In the genomic region with DNA sequence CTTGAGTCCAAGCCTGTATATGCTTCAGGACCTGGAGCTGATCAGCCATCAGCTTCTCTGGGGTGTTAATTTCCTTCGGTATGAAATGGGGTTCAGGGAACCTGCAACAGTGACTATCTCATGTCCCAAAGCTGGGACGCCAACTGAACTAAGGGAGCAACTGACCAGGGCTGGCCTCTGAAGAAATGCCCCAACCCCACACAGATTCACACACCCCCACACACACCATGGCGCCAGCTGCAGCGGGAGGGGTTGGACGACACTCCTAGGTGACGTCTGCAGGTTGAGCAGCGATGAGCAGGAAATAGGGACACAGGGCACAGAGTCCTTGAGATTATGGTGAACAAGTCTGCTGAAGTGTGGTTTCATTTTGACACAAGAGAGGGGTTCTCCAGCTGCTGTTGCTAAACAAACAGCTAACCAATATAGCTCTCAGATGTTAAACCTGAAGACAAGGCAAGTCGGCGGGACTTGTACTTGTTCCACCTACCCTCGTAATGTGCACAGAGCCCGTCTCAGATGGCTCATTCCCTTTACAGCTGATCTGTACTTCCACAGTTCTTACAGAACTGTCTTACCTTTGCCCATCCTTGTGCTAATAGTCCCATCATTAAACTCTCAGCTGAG, we compare ENCODE assay signal across 8 cellular contexts. TPM values are rescaled to one million over a fixed set of nuclear protein-coding genes. Genes with fewer than 3 reads are reported as not detected.
A peak's percentile ranks its signal among the peaks of the same experiment; 100 is the strongest.
DNase-seq lines count a peak whose midpoint lies in the region; ATAC-seq, FAIRE-seq and TF ChIP-seq lines count a peak whose summit lies in the region.

No MANE protein-coding gene starts in this region.

- TF ChIP-seq CTCF in Peyer's patch (IDR thresholded peaks at IDR 0.05) (no peak), kidney (IDR thresholded peaks at IDR 0.05; ENCODE audit: borderline replicate concordance, extremely low read depth, insufficient read depth) (no peak)

- H3K4me1 ChIP-seq in Peyer's patch (peaks cover 0 to 7% (median 1%) of the 10 kb centered on the region in 4 donors), kidney (ENCODE audit: control insufficient read depth in 1 of 2, insufficient read depth in 1 of 2, low read depth in 1 of 2, low read length in 2 of 2) (no peaks in the 10 kb centered on the region)
- H3K4me1 ChIP-seq in naive thymus-derived CD4-positive, alpha-beta T cell (ENCODE audit: control insufficient read depth in 2 of 2, insufficient read depth in 2 of 2, low read length in 2 of 2): no peaks in the 10 kb centered on the region

- peak overlapping the region in 5 of 10 donors; percentile 2 to 61 (median 26) for H3K4me3 Mint-ChIP-seq in naive thymus-derived CD4-positive, alpha-beta T cell

- TF ChIP-seq POLR2A in Peyer's patch (IDR thresholded peaks at IDR 0.05): peak; percentile 43 to 55

- CTCF ChIA-PET in naive thymus-derived CD4-positive, alpha-beta T cell (lab: Charles Lee): interaction anchor here (0.6 to 1.0 kb wide), 2 partner anchors 22 to 145 kb away, joined by 3 read pairs; no protein-coding TSS in a partner anchor

- H3K4me3 ChIP-seq in Peyer's patch (peak overlapping the region; percentile 2 to 45 (median 26)), kidney (ENCODE audit: low read length in 2 of 2) (peak overlapping the region in 1 of 2 donors; percentile 47)
- peak overlapping the region; percentile 7 for H3K4me3 ChIP-seq in naive thymus-derived CD4-positive, alpha-beta T cell (ENCODE audit: low read length)

- H3K27ac ChIP-seq in Peyer's patch (peak overlapping the region; percentile 38 to 94 (median 76)), kidney (ENCODE audit: low read depth in 2 of 2, low read length in 2 of 2) (no peak overlapping the region)
- no peak overlapping the region for H3K27ac ChIP-seq in naive thymus-derived CD4-positive, alpha-beta T cell (ENCODE audit: low read depth, low read length)

- H3K9me3 ChIP-seq in Peyer's patch (no peaks in the 10 kb centered on the region), kidney (ENCODE audit: control insufficient read depth in 1 of 2, low read length in 2 of 2) (no peaks in the 10 kb centered on the region)
- no peaks in the 10 kb centered on the region for H3K9me3 ChIP-seq in naive thymus-derived CD4-positive, alpha-beta T cell (ENCODE audit: control insufficient read depth in 2 of 3, low read length in 3 of 3)

- no peak overlapping the region for H3K9ac ChIP-seq in kidney (ENCODE audit: low read length in 2 of 2)

- POLR2A ChIA-PET in naive thymus-derived CD4-positive, alpha-beta T cell (lab: Charles Lee): no interaction called here

- peaks cover 0 to 6% (median 0%) of the 10 kb centered on the region in 5 donors for H3K36me3 Mint-ChIP-seq in naive thymus-derived CD4-positive, alpha-beta T cell

- intact Hi-C loops in naive thymus-derived CD4-positive, alpha-beta T cell (cut with micrococcal nuclease): loop anchor here in 1 of 2 donors (5.0 kb wide), 2 partner anchors 59 to 74 kb away; no protein-coding TSS in a partner anchor
- intact Hi-C loops in kidney (cut with DNase I): no loop called here

- no peak for FAIRE-seq in kidney (lab: Jason Lieb, UNC)

- ATAC-seq in GM18907 (IDR thresholded peaks at IDR 0.05; ENCODE audit: unreplicated experiment) (peak; percentile 89), HG02763 (IDR thresholded peaks at IDR 0.05; ENCODE audit: unreplicated experiment) (peak; percentile 90)
- peak; percentile 66 for ATAC-seq in naive thymus-derived CD4-positive, alpha-beta T cell

- H3K27me3 ChIP-seq in Peyer's patch: no peaks in the 10 kb centered on the region
- H3K27me3 ChIP-seq in naive thymus-derived CD4-positive, alpha-beta T cell (ENCODE audit: control insufficient read depth in 2 of 2, insufficient read depth in 2 of 2, low read length in 2 of 2): no peaks in the 10 kb centered on the region

- H3K27ac Mint-ChIP-seq in naive thymus-derived CD4-positive, alpha-beta T cell: no peak overlapping the region

- H3K4me1 Mint-ChIP-seq in naive thymus-derived CD4-positive, alpha-beta T cell: peaks cover 0 to 7% (median 0%) of the 10 kb centered on the region in 7 donors

- H3K36me3 ChIP-seq in Peyer's patch: no peaks in the 10 kb centered on the region
- H3K36me3 ChIP-seq in naive thymus-derived CD4-positive, alpha-beta T cell (ENCODE audit: control insufficient read depth in 2 of 3, insufficient read depth in 3 of 3, low read length in 3 of 3): no peaks in the 10 kb centered on the region
- no peaks in the 10 kb centered on the region for H3K36me3 ChIP-seq in kidney (ENCODE audit: control insufficient read depth in 1 of 2, insufficient read depth in 2 of 2, low read length in 2 of 2)

- peaks cover 0 to 11% (median 0%) of the 10 kb centered on the region in 11 donors for H3K9me3 Mint-ChIP-seq in naive thymus-derived CD4-positive, alpha-beta T cell

- DNase-seq in Peyer's patch (peak; percentile 43 to 84 (median 82)), NCI-H526 treated with DMSO at 0.1 percent for 48 hours (lab: John Stamatoyannopoulos, UW) (no peak), NCI-H510A treated with DMSO at 0.1 percent for 48 hours (lab: John Stamatoyannopoulos, UW) (no peak), kidney (no peak), SIG-M5 (lab: John Stamatoyannopoulos, UW) (no peak)
- peak in 1 of 9 donors; percentile 47 for DNase-seq in naive thymus-derived CD4-positive, alpha-beta T cell

- H3K27me3 Mint-ChIP-seq in naive thymus-derived CD4-positive, alpha-beta T cell: peaks cover 0 to 3% (median 0%) of the 10 kb centered on the region in 5 donors

RNA-seq across cellular contexts. Expression of gene ADTRP, which starts 7.5 kb away (rescaled TPM):
- 100 to 1,000 TPM in 3 of 4 donors, 10 to 100 TPM in 1; 33.8 to 187 (median 133) TPM for total RNA-seq in Peyer's patch
- 10 to 100 TPM in 4 of 5 experiments, 1 to 10 TPM in 1; 3.1 to 82.7 (median 27.2) TPM for total RNA-seq in naive thymus-derived CD4-positive, alpha-beta T cell
- polyA plus RNA-seq in naive thymus-derived CD4-positive, alpha-beta T cell: 100 to 1,000 TPM in 1 of 2 donors, 10 to 100 TPM in 1; 64.6 to 109 TPM
- total RNA-seq in kidney: 2.7 TPM
- 5.9 TPM for polyA plus RNA-seq in kidney (ENCODE audit: insufficient read depth, low read depth, low replicate concordance)

Comparison
In these comparisons a context has a peak if more than half of its experiments do, and no peak if none do; other contexts are left out.
1. DNase-seq: peak in Peyer's patch (3 of 3); none in NCI-H526 treated with DMSO at 0.1 percent for 48 hours (single experiment), NCI-H510A treated with DMSO at 0.1 percent for 48 hours (single experiment), kidney (single experiment) and SIG-M5 (single experiment).
2. H3K27ac ChIP-seq: peak in Peyer's patch (4 of 4); none in naive thymus-derived CD4-positive, alpha-beta T cell (single experiment) and kidney (0 of 2).
3. Peak in every context shown above with its lines, with median percentiles within 50 percentile points of each other: ATAC-seq.